16 cellular contexts compared by ENCODE assay signal in the genomic region with DNA sequence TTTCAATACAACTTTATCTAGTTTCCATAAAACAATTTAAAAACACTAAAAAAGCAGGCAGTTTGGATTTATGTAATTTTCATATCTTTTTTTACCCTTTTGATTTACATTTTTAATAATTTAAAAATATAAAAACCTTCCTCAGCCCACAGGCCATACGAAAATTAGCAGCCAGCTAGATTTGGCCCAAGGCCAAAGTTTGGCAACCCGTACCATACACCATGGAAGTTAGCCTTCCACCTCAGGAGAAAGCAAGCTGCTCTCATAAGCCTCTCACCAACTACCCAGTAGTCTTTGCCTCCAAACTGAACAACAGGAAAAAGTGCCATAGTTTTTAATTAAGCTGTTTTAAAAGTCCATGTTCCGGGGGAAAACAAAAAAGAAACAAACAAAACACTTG.
DNase-seq lines count a peak whose midpoint lies in the region; TF ChIP-seq lines count a peak whose summit lies in the region.
"Had no signal": no experiment of that assay in that cellular context is flagged by ENCODE, and none has a peak within 500 bp of the region (broad histone marks: within the 10 kb centered on the region; RNA-seq: fewer than 3 reads in every experiment).

No MANE protein-coding gene starts in this region.

- H3K27ac ChIP-seq in DOHH2 (ENCODE audit: low read depth, low read length) (no peak overlapping the region), Karpas-422 (ENCODE audit: low read length) (peak overlapping the region; percentile 60)
- H3K27ac ChIP-seq: Peyer's patch, SJCRH30 had no signal

- H3K4me2 ChIP-seq in DOHH2 (ENCODE audit: low read length) = 0 out of 2 replicates have a peak overlapping the region, but pooled peaks have one; percentile 14
- peak overlapping the region; percentile 72 for H3K4me2 ChIP-seq in Karpas-422 (ENCODE audit: low read depth, low read length, poor library complexity, severe bottlenecking)
- H3K4me2 ChIP-seq: GM23338 had no signal

- H3K4me1 ChIP-seq in DOHH2 (ENCODE audit: control insufficient read depth, low read length) (peaks cover 16% of the 10 kb centered on the region), Karpas-422 (ENCODE audit: low read length) (peaks cover 42% of the 10 kb centered on the region)
- H3K4me1 ChIP-seq: Peyer's patch, SJCRH30 had no signal

- H3K9me3 ChIP-seq in DOHH2 (ENCODE audit: control insufficient read depth, insufficient read depth, low read length) (no peaks in the 10 kb centered on the region), Karpas-422 (ENCODE audit: low read length) (no peaks in the 10 kb centered on the region)
- H3K9me3 ChIP-seq: Peyer's patch, SJCRH30 had no signal

- no peaks in the 10 kb centered on the region for H4K20me1 ChIP-seq in DOHH2 (ENCODE audit: control insufficient read depth, insufficient read depth, low read depth, low read length)
- H4K20me1 ChIP-seq in Karpas-422 (ENCODE audit: insufficient read depth, low read depth, low read length) = no peaks in the 10 kb centered on the region

- DNase-seq in NCI-H82 (lab: John Stamatoyannopoulos, UW) (peak; percentile 41), NCI-H82 treated with DMSO at 0.1 percent for 48 hours (lab: John Stamatoyannopoulos, UW; ENCODE audit: unreplicated experiment) (no peak), Karpas-422 (peak; percentile 60), cerebellum (ENCODE audit: low spot score) (peak; percentile 9), NCI-H526 treated with DMSO at 0.1 percent for 48 hours (lab: John Stamatoyannopoulos, UW) (no peak), SKM-1 treated with dmso at 0.1 percent for 144 hours (lab: John Stamatoyannopoulos, UW; ENCODE audit: unreplicated experiment) (no peak)
- DNase-seq: CD4-positive, CD25-positive, alpha-beta regulatory T cell; DND-41; HCEC 1CT; MV-4-11; NCI-H1436; NCI-H187 treated with DMSO at 0.1 percent for 48 hours; Peyer's patch had no signal

- H2AFZ ChIP-seq in Karpas-422 (ENCODE audit: low read length) = no peak overlapping the region
- H2AFZ ChIP-seq: GM23338 had no signal

- H3K9ac ChIP-seq in Karpas-422 (ENCODE audit: low read length) = 0 out of 2 replicates have a peak overlapping the region, but pooled peaks have one; percentile 13

- no peaks in the 10 kb centered on the region for H3K36me3 ChIP-seq in DOHH2 (ENCODE audit: control insufficient read depth, low read length)
- no peaks in the 10 kb centered on the region for H3K36me3 ChIP-seq in Karpas-422 (ENCODE audit: insufficient read depth, low read length)
- H3K36me3 ChIP-seq: Peyer's patch, SJCRH30 had no signal

- H3K79me2 ChIP-seq in DOHH2 (ENCODE audit: control insufficient read depth, low read length) = no peaks in the 10 kb centered on the region
- no peaks in the 10 kb centered on the region for H3K79me2 ChIP-seq in Karpas-422 (ENCODE audit: low read length)

- H3K9me2 ChIP-seq in DOHH2 (replicated peaks; ENCODE audit: control insufficient read depth, low read length) (no peaks in the 10 kb centered on the region), Karpas-422 (replicated peaks; ENCODE audit: insufficient read depth, low read length) (no peaks in the 10 kb centered on the region)

- H3K4me3 ChIP-seq in DOHH2 (ENCODE audit: low read length) = no peak overlapping the region
- peak overlapping the region; percentile 39 for H3K4me3 ChIP-seq in Karpas-422 (ENCODE audit: low read length)
- H3K4me3 ChIP-seq: GM23338, Peyer's patch, SJCRH30 had no signal

- H3F3A ChIP-seq in DOHH2 (ENCODE audit: control insufficient read depth, insufficient read depth) = no peaks in the 10 kb centered on the region

- no peak for TF ChIP-seq CTCF in DOHH2 (IDR thresholded peaks at IDR 0.05; ENCODE audit: low read depth, low read length, poor library complexity, severe bottlenecking)

- H3K27me3 ChIP-seq in DOHH2 (ENCODE audit: control insufficient read depth, low read length) = no peaks in the 10 kb centered on the region
- H3K27me3 ChIP-seq in Karpas-422 (ENCODE audit: low read length) = no peaks in the 10 kb centered on the region
- H3K27me3 ChIP-seq: Peyer's patch, SJCRH30 had no signal

Comparison
In these comparisons a context has a peak if more than half of its experiments do, and no peak if none do; other contexts are left out.
1. DNase-seq: peak in NCI-H82 (single experiment), Karpas-422 (single experiment) and cerebellum (single experiment); none in NCI-H82 treated with DMSO at 0.1 percent for 48 hours (single experiment), NCI-H526 treated with DMSO at 0.1 percent for 48 hours (single experiment) and SKM-1 treated with dmso at 0.1 percent for 144 hours (single experiment).